In the genomic region with DNA sequence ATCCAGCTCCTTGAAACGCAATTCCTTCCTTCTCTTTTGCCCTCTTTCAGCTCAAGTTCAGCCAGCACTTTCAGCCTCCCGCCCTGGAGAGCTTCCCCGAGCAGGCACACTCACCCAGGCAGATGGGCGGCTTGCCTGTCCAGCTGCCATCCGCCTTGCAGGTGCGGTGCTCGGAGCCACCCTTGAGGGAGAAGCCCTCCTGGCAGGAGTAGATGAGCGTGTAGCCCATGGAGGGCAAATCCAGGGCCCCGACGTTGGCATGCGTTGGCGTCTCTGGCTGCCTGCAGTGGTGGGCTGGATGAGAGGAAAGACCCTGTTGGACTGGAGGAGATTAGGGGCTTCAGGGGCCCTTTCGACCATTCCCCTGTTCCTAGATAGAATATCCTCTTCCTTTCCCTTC, we compare ENCODE assay signal across 20 cellular contexts.
DNase-seq lines count a peak whose midpoint lies in the region; ATAC-seq and TF ChIP-seq lines count a peak whose summit lies in the region.
"Had no signal": no experiment of that assay in that cellular context is flagged by ENCODE, and none has a peak within 500 bp of the region (broad histone marks: within the 10 kb centered on the region; RNA-seq: fewer than 3 reads in every experiment).

No MANE protein-coding gene starts in this region.

- H3K36me3 ChIP-seq in Panc1 (ENCODE audit: control insufficient read depth, insufficient read depth, low read length) = no peaks in the 10 kb centered on the region
- H3K36me3 ChIP-seq: BLaER1 treated with 17β-estradiol and CSF1 and Interleukin-3, amounts not matched to agents 10 nM and 100 nM had no signal

- peaks cover 13% of the 10 kb centered on the region; the same call in 1 of the 2 replicates for H3K27me3 ChIP-seq in Panc1 (ENCODE audit: control insufficient read depth, insufficient read depth, low read length)
- H3K27me3 ChIP-seq: BLaER1 treated with 17β-estradiol and CSF1 and Interleukin-3, amounts not matched to agents 10 nM and 100 nM had no signal

- H3K4me3 Mint-ChIP-seq in progenitor cell of endocrine pancreas (ENCODE audit: low read depth) = no peak overlapping the region
- H3K4me3 Mint-ChIP-seq: B cell; CD4-positive, alpha-beta T cell; CD8-positive, alpha-beta T cell had no signal

- CTCF ChIA-PET in Panc1 (lab: Charles Lee) = no interaction called here

- no peaks in the 10 kb centered on the region for H3K4me1 Mint-ChIP-seq in progenitor cell of endocrine pancreas (ENCODE audit: low read depth)
- H3K4me1 Mint-ChIP-seq: B cell had no signal

- ATAC-seq in Panc1 (0 out of 2 replicates have a peak, but pooled peaks have one; percentile 38), GM21515 (IDR thresholded peaks at IDR 0.05; ENCODE audit: unreplicated experiment) (no peak), HG03439 (IDR thresholded peaks at IDR 0.05; ENCODE audit: unreplicated experiment) (no peak)
- ATAC-seq: A549; CD8-positive, alpha-beta T cell had no signal

- TF ChIP-seq CTCF in Panc1 (IDR thresholded peaks at IDR 0.05) = no peak
- TF ChIP-seq CTCF in progenitor cell of endocrine pancreas (IDR thresholded peaks at IDR 0.05; ENCODE audit: unreplicated experiment) = no peak

- no peak overlapping the region for H3K4me3 ChIP-seq in Panc1 (ENCODE audit: low read depth in 2 of 2, low read length in 2 of 2)
- H3K4me3 ChIP-seq: A549; BLaER1 treated with 17β-estradiol and CSF1 and Interleukin-3, amounts not matched to agents 10 nM and 100 nM had no signal

- H3K9me3 Mint-ChIP-seq in progenitor cell of endocrine pancreas (ENCODE audit: low read depth) = no peaks in the 10 kb centered on the region
- H3K9me3 Mint-ChIP-seq: CD4-positive, alpha-beta T cell had no signal

- no peaks in the 10 kb centered on the region for H3K4me1 ChIP-seq in Panc1 (ENCODE audit: control insufficient read depth, insufficient read depth, low read length)
- H3K4me1 ChIP-seq: A549; BLaER1 treated with 17β-estradiol and CSF1 and Interleukin-3, amounts not matched to agents 10 nM and 100 nM; Caco-2 had no signal

- no TSS peak for BruUV-seq in Panc1 (replicated peaks; lab: Mats Ljungman, UMichigan)

- intact Hi-C loops in Panc1 (cut with micrococcal nuclease; ENCODE audit: unreplicated experiment) = no loop called here

- no peaks in the 10 kb centered on the region for H3K36me3 Mint-ChIP-seq in progenitor cell of endocrine pancreas (ENCODE audit: insufficient read depth)
- H3K36me3 Mint-ChIP-seq: CD8-positive, alpha-beta T cell had no signal

- DNase-seq in DMS 273 (lab: John Stamatoyannopoulos, UW; ENCODE audit: unreplicated experiment) (peak; percentile 14), DMS 273 treated with DMSO at 0.1 percent for 48 hours (lab: John Stamatoyannopoulos, UW) (no peak), NCI-H2171 (lab: John Stamatoyannopoulos, UW) (peak; percentile 32), Panc1 (ENCODE audit: low read depth, low spot score) (no peak), progenitor cell of endocrine pancreas (ENCODE audit: low spot score, unreplicated experiment) (no peak), HCEC 1CT (no peak)
- DNase-seq: AML-193; Caco-2; Calu3; CD4-positive, alpha-beta T cell; CD8-positive, alpha-beta T cell; DMS79 treated with DMSO at 0.1 percent for 48 hours; GF-D8 had no signal

- H3K27ac Mint-ChIP-seq in progenitor cell of endocrine pancreas = peak overlapping the region; percentile 65
- H3K27ac Mint-ChIP-seq: B cell; CD4-positive, alpha-beta T cell; CD8-positive, alpha-beta T cell had no signal

- in situ Hi-C loops in Panc1 (cut with HindIII; ENCODE audit: low pct_unique_long_range_greater_than_20kb, low sequenced_read_pairs) = no loop called here

- POLR2A ChIA-PET in Panc1 (lab: Charles Lee) = no interaction called here

- no peak overlapping the region for H3K27ac ChIP-seq in Panc1 (ENCODE audit: low read length)
- H3K27ac ChIP-seq: 22Rv1; A549; BLaER1 treated with 17β-estradiol and CSF1 and Interleukin-3, amounts not matched to agents 10 nM and 100 nM; C4-2B had no signal

- no peaks in the 10 kb centered on the region for H3K9me3 ChIP-seq in Panc1 (ENCODE audit: control insufficient read depth, insufficient read depth, low read depth, low read length)
- H3K9me3 ChIP-seq: A549, Caco-2 had no signal

- peaks cover 9% of the 10 kb centered on the region for H3K27me3 Mint-ChIP-seq in progenitor cell of endocrine pancreas

Comparison
In these comparisons a context has a peak if more than half of its experiments do, and no peak if none do; other contexts are left out.
1. DNase-seq: peak in DMS 273 (single experiment) and NCI-H2171 (single experiment); none in DMS 273 treated with DMSO at 0.1 percent for 48 hours (single experiment), Panc1 (single experiment), progenitor cell of endocrine pancreas (single experiment) and HCEC 1CT (single experiment).